Comparison of ENCODE assay signal across 11 cellular contexts in genomic region chr7:2637505-2638223, GRCh38. TPM values are rescaled to one million over a fixed set of nuclear protein-coding genes. Genes with fewer than 3 reads are reported as not detected.
DNase-seq lines count a peak whose midpoint lies in the region; ATAC-seq and TF ChIP-seq lines count a peak whose summit lies in the region.
"Had no signal": no experiment of that assay in that cellular context is flagged by ENCODE, and none has a peak within 500 bp of the region (broad histone marks: within the 10 kb centered on the region; RNA-seq: fewer than 3 reads in every experiment).

No MANE protein-coding gene starts in this region.

- peak; percentile 42 for ATAC-seq in GM19372 (IDR thresholded peaks at IDR 0.05; ENCODE audit: low read depth, unreplicated experiment)
- peak in 1 of 8 donors; percentile 3 for ATAC-seq in heart right ventricle
- ATAC-seq: activated CD8-positive, alpha-beta memory T cell treated with anti-CD3 and anti-CD28 coated beads, Interleukin-2, amount 10 ng/mL, durations not matched to agents 7 days and 5 days had no signal

- no TSS peak for BruUV-seq in OCI-LY7 (replicated peaks; lab: Mats Ljungman, UMichigan)

- H3K4me2 ChIP-seq in OCI-LY7 (ENCODE audit: low read length) = peak overlapping the region; percentile 52
- peak overlapping the region; percentile 52 for H3K4me2 ChIP-seq in skeletal muscle satellite cell (ENCODE audit: low read length)

- intact Hi-C loops in OCI-LY7 (cut with micrococcal nuclease; ENCODE audit: unreplicated experiment) = no loop called here
- intact Hi-C loops in heart right ventricle (cut with DNase I) = no loop called here

- H3K9me2 ChIP-seq in OCI-LY7 (ENCODE audit: insufficient read depth, low read length) = no peaks in the 10 kb centered on the region

- no peak overlapping the region for H3K9ac ChIP-seq in skeletal muscle satellite cell (ENCODE audit: low read depth, low read length)

- no peaks in the 10 kb centered on the region for H3K79me2 ChIP-seq in OCI-LY7 (ENCODE audit: insufficient read depth, low read depth, low read length)

- CTCF ChIA-PET in OCI-LY7 (lab: Charles Lee; ENCODE audit: unreplicated experiment) = no interaction called here

- no peaks in the 10 kb centered on the region for H3K27me3 ChIP-seq in heart right ventricle
- no peaks in the 10 kb centered on the region for H3K27me3 ChIP-seq in skeletal muscle satellite cell (ENCODE audit: control insufficient read depth, insufficient read depth, low read length)

- H3K9me3 ChIP-seq in OCI-LY7 (ENCODE audit: low read length) = no peaks in the 10 kb centered on the region
- no peaks in the 10 kb centered on the region for H3K9me3 ChIP-seq in heart right ventricle
- no peaks in the 10 kb centered on the region for H3K9me3 ChIP-seq in skeletal muscle satellite cell (replicated peaks; ENCODE audit: low read length)

- no peak overlapping the region for H3K4me3 ChIP-seq in OCI-LY7 (ENCODE audit: low read depth, low read length, poor library complexity, severe bottlenecking)
- H3K4me3 ChIP-seq in heart right ventricle = peak overlapping the region in 2 of 10 donors; percentile 0 to 12
- no peak overlapping the region for H3K4me3 ChIP-seq in skeletal muscle satellite cell (ENCODE audit: low read length)

- H3K36me3 ChIP-seq in OCI-LY7 (ENCODE audit: insufficient read depth, low read length) = no peaks in the 10 kb centered on the region
- H3K36me3 ChIP-seq in heart right ventricle = peaks cover 0 to 17% (median 0%) of the 10 kb centered on the region in 9 donors
- peaks cover 7% of the 10 kb centered on the region for H3K36me3 ChIP-seq in skeletal muscle satellite cell (ENCODE audit: insufficient read depth, low read length)

- WGBS in heart right ventricle, 2 donors = 63 to 65% methylated on average over 22 to 23 of the region's 23 CpGs

- POLR2A ChIA-PET in OCI-LY7 (lab: Charles Lee) = no interaction called here

- no peak overlapping the region for H2AFZ ChIP-seq in OCI-LY7 (ENCODE audit: low read length)

- H3K27ac ChIP-seq in OCI-LY7 (ENCODE audit: low read depth, low read length, poor library complexity, severe bottlenecking) = no peak overlapping the region
- H3K27ac ChIP-seq in heart right ventricle = peak overlapping the region in 9 of 10 donors; percentile 6 to 96 (median 69)

- H4K20me1 ChIP-seq in OCI-LY7 (ENCODE audit: insufficient read depth, low read length) = no peaks in the 10 kb centered on the region

- H3K4me1 ChIP-seq in OCI-LY7 (ENCODE audit: insufficient read depth, low read length, poor library complexity, severe bottlenecking) = peaks cover 50% of the 10 kb centered on the region
- H3K4me1 ChIP-seq in heart right ventricle = peaks cover 36 to 100% (median 92%) of the 10 kb centered on the region in 9 donors
- peaks cover 81% of the 10 kb centered on the region for H3K4me1 ChIP-seq in skeletal muscle satellite cell (ENCODE audit: control insufficient read depth, insufficient read depth, low read length)

- DNase-seq in OCI-LY7 (ENCODE audit: low spot score) = peak; percentile 71
- peak; percentile 65 to 70 for DNase-seq in heart right ventricle
- no peak for DNase-seq in RKO (ENCODE audit: low spot score)
- no peak for DNase-seq in HuH-7 (ENCODE audit: low spot score)
- no peak for DNase-seq in OCI-M2 (lab: John Stamatoyannopoulos, UW; ENCODE audit: unreplicated experiment)
- DNase-seq in NCI-H69 (lab: John Stamatoyannopoulos, UW) = no peak
- DNase-seq: activated CD8-positive, alpha-beta memory T cell treated with anti-CD3 and anti-CD28 coated beads, Interleukin-2, amount 10 ng/mL, durations not matched to agents 7 days and 5 days; NCI-H524 treated with DMSO at 0.1 percent for 48 hours; nephron progenitor cell had no signal

- TF ChIP-seq CTCF in OCI-LY7 (conservative IDR thresholded peaks at IDR 0.05; ENCODE audit: low read length) = no peak
- TF ChIP-seq CTCF in heart right ventricle (IDR thresholded peaks at IDR 0.05) = no peak

RNA-seq across cellular contexts. Expression of gene TTYH3, which starts 5.9 kb away (rescaled TPM):
- 17.9 and 23.8 TPM in 2 replicates for total RNA-seq in OCI-LY7 (2014; rRNA removed; shearing (Covaris generic))
- total RNA-seq in OCI-LY7 (2022) (54.8 and 63.6 TPM in 2 replicates), heart right ventricle (10 to 100 TPM in 4 of 10 donors, 1 to 10 TPM in 6; 7.0 to 37.5 (median 9.0) TPM)
- 1 to 10 TPM; 8.6 to 10.0 TPM for polyA plus RNA-seq in heart right ventricle
- 26.9 TPM in 2 replicates for total RNA-seq in skeletal muscle satellite cell (2012; rRNA removed)

RNA-seq across cellular contexts. Expression of gene AMZ1, which starts 50.3 kb away (rescaled TPM):
- 1.4 and 1.7 TPM in 2 replicates for total RNA-seq in OCI-LY7 (2014; rRNA removed; shearing (Covaris generic))
- total RNA-seq in OCI-LY7 (2022) = 2.7 and 2.9 TPM in 2 replicates
- total RNA-seq in heart right ventricle = under 1 TPM in 6 of 10 donors, not detected in 4; 0.04 to 0.11 (median 0.07) TPM
- polyA plus RNA-seq in heart right ventricle = under 1 TPM; 0.04 to 0.07 TPM
- under 0.01 TPM in 1 of 2 replicates, not detected in the other for total RNA-seq in skeletal muscle satellite cell (2012; rRNA removed)

Comparison
In these comparisons a context has a peak if more than half of its experiments do, and no peak if none do; other contexts are left out.
1. DNase-seq: peak in OCI-LY7 (single experiment) and heart right ventricle (2 of 2); none in RKO (single experiment), HuH-7 (single experiment), OCI-M2 (single experiment) and NCI-H69 (single experiment).